Comparison of ENCODE assay signal across 17 cellular contexts in genomic region chr13:53783466-53783865, GRCh38.
A peak's percentile ranks its signal among the peaks of the same experiment; 100 is the strongest.
DNase-seq lines count a peak whose midpoint lies in the region; ATAC-seq and TF ChIP-seq lines count a peak whose summit lies in the region.
"Had no signal": no experiment of that assay in that cellular context is flagged by ENCODE, and none has a peak within 500 bp of the region (broad histone marks: within the 10 kb centered on the region; RNA-seq: fewer than 3 reads in every experiment).

No MANE protein-coding gene starts in this region.

- peaks cover 16% of the 10 kb centered on the region for H3K4me1 Mint-ChIP-seq in neural progenitor cell
- peaks cover 7% of the 10 kb centered on the region in 3 donors for H3K4me1 Mint-ChIP-seq in T-cell
- H3K4me1 Mint-ChIP-seq: stimulated activated naive CD8-positive, alpha-beta T cell treated with anti-CD3 and anti-CD28 coated beads, Interleukin-15, amount 100 ng/mL, for 72 hours had no signal

- H3F3A ChIP-seq in neural progenitor cell (ENCODE audit: low read depth) = no peaks in the 10 kb centered on the region

- H3K27me3 ChIP-seq in neural progenitor cell = no peaks in the 10 kb centered on the region

- no peak for TF ChIP-seq CTCF in neural progenitor cell (IDR thresholded peaks at IDR 0.05)

- H3K36me3 Mint-ChIP-seq in neural progenitor cell (no peaks in the 10 kb centered on the region), T-cell (no peaks in the 10 kb centered on the region)
- H3K36me3 Mint-ChIP-seq: CD8-positive, alpha-beta memory T cell had no signal

- no peaks in the 10 kb centered on the region for H3K9me3 ChIP-seq in neural progenitor cell (ENCODE audit: low read depth)
- H3K9me3 ChIP-seq: psoas muscle had no signal

- no peak overlapping the region for H3K4me3 ChIP-seq in neural progenitor cell
- H3K4me3 ChIP-seq: SK-N-MC had no signal

- no peaks in the 10 kb centered on the region for H3K36me3 ChIP-seq in neural progenitor cell

- no peaks in the 10 kb centered on the region for H3K9me3 Mint-ChIP-seq in neural progenitor cell
- H3K9me3 Mint-ChIP-seq in T-cell = peaks cover 0 to 6% (median 0%) of the 10 kb centered on the region in 3 donors
- H3K9me3 Mint-ChIP-seq: activated CD4-positive, alpha-beta T cell treated with anti-CD3 and anti-CD28 coated beads, Interleukin-2, amount 10 ng/mL, durations not matched to agents 7 days and 5 days had no signal

- no peak overlapping the region for H3K4me3 Mint-ChIP-seq in neural progenitor cell
- no peak overlapping the region for H3K4me3 Mint-ChIP-seq in T-cell
- H3K4me3 Mint-ChIP-seq: activated CD4-positive, alpha-beta T cell treated with anti-CD3 and anti-CD28 coated beads, Interleukin-2, amount 10 ng/mL, durations not matched to agents 7 days and 5 days; activated T-cell treated with anti-CD3 and anti-CD28 coated beads, Interleukin-2, amount 50 U/mL, for 4 hours; CD8-positive, alpha-beta memory T cell; stimulated activated naive CD8-positive, alpha-beta T cell treated with anti-CD3 and anti-CD28 coated beads, Interleukin-15, amount 100 ng/mL, for 72 hours had no signal

- intact Hi-C loops in left colon (cut with DNase I, micrococcal nuclease) = loop anchor here in 1 of 2 donors (10.0 kb wide), 1 partner anchor 539 kb away; no protein-coding TSS in a partner anchor

- H3K4me1 ChIP-seq in neural progenitor cell = no peaks in the 10 kb centered on the region
- H3K4me1 ChIP-seq: psoas muscle had no signal

- no peaks in the 10 kb centered on the region for H3K79me2 ChIP-seq in neural progenitor cell (ENCODE audit: low read depth)

- H3K27ac ChIP-seq in neural progenitor cell = no peak overlapping the region
- H3K27ac ChIP-seq: psoas muscle, SK-N-MC had no signal

- H3K27ac Mint-ChIP-seq in neural progenitor cell (peak overlapping the region; percentile 31), T-cell (no peak overlapping the region)
- H3K27ac Mint-ChIP-seq: activated CD4-positive, alpha-beta T cell treated with anti-CD3 and anti-CD28 coated beads, Interleukin-2, amount 10 ng/mL, durations not matched to agents 7 days and 5 days; CD8-positive, alpha-beta memory T cell; stimulated activated naive CD8-positive, alpha-beta T cell treated with anti-CD3 and anti-CD28 coated beads, Interleukin-15, amount 100 ng/mL, for 72 hours had no signal

- H2AFZ ChIP-seq in neural progenitor cell (replicated peaks) = no peak overlapping the region

- ATAC-seq in left colon (no peak), T-cell (replicated peaks in 1 of 4) (no peak)
- ATAC-seq: activated T-cell treated with anti-CD3 and anti-CD28 coated beads, Interleukin-2, amount 50 U/mL, for 4 hours; left cardiac atrium; psoas muscle; stimulated activated naive CD8-positive, alpha-beta T cell treated with anti-CD3 and anti-CD28 coated beads, Interleukin-15, amount 100 ng/mL, for 72 hours had no signal

- H3K9ac ChIP-seq in neural progenitor cell = no peak overlapping the region

- POLR2A ChIA-PET in T-cell (lab: Charles Lee) = no interaction called here

- H3K27me3 Mint-ChIP-seq in neural progenitor cell (ENCODE audit: insufficient read depth, low read depth) (peaks cover 2% of the 10 kb centered on the region), T-cell (no peaks in the 10 kb centered on the region)
- H3K27me3 Mint-ChIP-seq: activated CD4-positive, alpha-beta T cell treated with anti-CD3 and anti-CD28 coated beads, Interleukin-2, amount 10 ng/mL, durations not matched to agents 7 days and 5 days; CD8-positive, alpha-beta memory T cell; stimulated activated naive CD8-positive, alpha-beta T cell treated with anti-CD3 and anti-CD28 coated beads, Interleukin-15, amount 100 ng/mL, for 72 hours had no signal

- CTCF ChIA-PET in T-cell (lab: Charles Lee) = interaction anchor here (1.0 to 1.1 kb wide), 2 partner anchors 7 to 63 kb away, joined by 3 read pairs; no protein-coding TSS in a partner anchor

- H3K4me2 ChIP-seq in neural progenitor cell = no peak overlapping the region

- no peaks in the 10 kb centered on the region for H4K20me1 ChIP-seq in neural progenitor cell (ENCODE audit: low read depth)

- peak; percentile 75 for DNase-seq in DMS153 (lab: John Stamatoyannopoulos, UW)
- peak; percentile 36 to 93 (median 82) for DNase-seq in NCI-H1417 (lab: John Stamatoyannopoulos, UW)
- peak; percentile 40 for DNase-seq in NCI-H774 (lab: John Stamatoyannopoulos, UW)
- no peak for DNase-seq in neural progenitor cell (ENCODE audit: low spot score)
- no peak for DNase-seq in left colon
- no peak for DNase-seq in activated naive CD4-positive, alpha-beta T cell (lab: John Stamatoyannopoulos, UW)
- no peak for DNase-seq in T-cell
- DNase-seq in NCI-H1436 treated with DMSO at 0.1 percent for 48 hours (lab: John Stamatoyannopoulos, UW) = no peak
- DNase-seq: activated CD4-positive, alpha-beta T cell treated with anti-CD3 and anti-CD28 coated beads, Interleukin-2, amount 10 ng/mL, durations not matched to agents 7 days and 5 days; activated T-cell treated with anti-CD3 and anti-CD28 coated beads, Interleukin-2, amount 50 U/mL, for 4 hours; CD8-positive, alpha-beta memory T cell; effector memory CD4-positive, alpha-beta T cell; IMR-90; left cardiac atrium; psoas muscle; stimulated activated naive CD8-positive, alpha-beta T cell treated with anti-CD3 and anti-CD28 coated beads, Interleukin-15, amount 100 ng/mL, for 72 hours had no signal

Comparison
In these comparisons a context has a peak if more than half of its experiments do, and no peak if none do; other contexts are left out.
1. DNase-seq: peak in DMS153 (single experiment), NCI-H1417 (3 of 3) and NCI-H774 (single experiment); none in neural progenitor cell (single experiment), left colon (0 of 2), activated naive CD4-positive, alpha-beta T cell (0 of 4), T-cell (0 of 34) and NCI-H1436 treated with DMSO at 0.1 percent for 48 hours (single experiment).